In the genomic region with DNA sequence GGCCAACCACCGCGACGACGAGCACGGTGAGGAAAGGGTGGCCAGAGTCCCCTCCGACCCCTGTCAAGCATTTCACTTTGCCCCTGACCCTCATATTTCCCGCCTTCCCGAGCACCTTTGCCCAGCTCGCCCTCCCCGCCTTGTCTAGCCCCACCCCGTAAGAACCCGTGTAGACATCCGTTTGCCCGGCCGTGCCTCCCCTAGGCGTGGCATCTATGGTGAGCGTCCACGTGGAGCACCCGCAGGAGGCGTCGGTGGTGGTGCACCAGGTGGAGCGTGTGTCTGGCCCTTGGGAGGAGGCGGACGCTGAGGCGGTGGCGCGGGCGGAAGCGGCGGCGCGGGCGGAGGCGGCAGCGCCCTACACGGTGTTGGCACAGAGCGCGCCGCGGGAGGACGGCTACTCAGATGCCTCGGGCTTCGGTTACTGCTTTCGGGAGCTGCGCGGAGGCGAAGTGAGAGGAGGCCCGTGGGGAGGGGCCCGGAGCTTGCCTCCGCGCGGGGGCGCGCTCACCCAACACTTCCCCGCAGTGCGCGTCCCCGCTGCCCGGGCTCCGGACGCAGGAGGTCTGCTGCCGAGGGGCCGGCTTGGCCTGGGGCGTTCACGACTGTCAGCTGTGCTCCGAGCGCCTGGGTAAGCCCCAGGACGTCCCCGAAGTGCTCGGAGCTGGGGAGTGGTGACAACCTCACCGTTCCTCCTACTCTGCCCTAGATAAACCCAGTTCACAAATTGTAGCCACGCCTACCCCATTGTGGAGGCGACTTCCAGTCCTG, we compare ENCODE assay signal across 8 cellular contexts. TPM values are rescaled to one million over a fixed set of nuclear protein-coding genes. Genes with fewer than 3 reads are reported as not detected.
DNase-seq lines count a peak whose midpoint lies in the region; ATAC-seq lines count a peak whose summit lies in the region.

No MANE protein-coding gene starts in this region.

- intact Hi-C loops in activated CD4-positive, alpha-beta memory T cell treated with anti-CD3 and anti-CD28 coated beads for 36 hours (cut with micrococcal nuclease): loop anchor here (1.0 to 2.0 kb wide), 5 partner anchors 10 to 161 kb away; a partner anchor contains a TSS

- H3K36me3 ChIP-seq in HAP-1 (replicated peaks) (no peaks in the 10 kb centered on the region; the same call in 1 of the 2 replicates), mesodermal cell (ENCODE audit: control insufficient read depth, insufficient read depth, low read length) (no peaks in the 10 kb centered on the region)
- H3K36me3 ChIP-seq in effector memory CD4-positive, alpha-beta T cell (ENCODE audit: control insufficient read depth, insufficient read depth, low read length): no peaks in the 10 kb centered on the region

- H3K4me3 ChIP-seq in HAP-1 (peak overlapping the region; percentile 19), mesodermal cell (ENCODE audit: extremely low read depth, insufficient read depth, low read length, poor library complexity, severe bottlenecking) (peak overlapping the region; percentile 36)
- H3K4me3 ChIP-seq in effector memory CD4-positive, alpha-beta T cell (ENCODE audit: insufficient read depth, low read depth, low read length, poor library complexity, severe bottlenecking): peak overlapping the region; percentile 56

- H3K9me3 ChIP-seq in HAP-1 (no peaks in the 10 kb centered on the region), mesodermal cell (ENCODE audit: control insufficient read depth, low read length) (no peaks in the 10 kb centered on the region)
- H3K9me3 ChIP-seq in effector memory CD4-positive, alpha-beta T cell (ENCODE audit: control insufficient read depth, low read length): no peaks in the 10 kb centered on the region

- peak overlapping the region; percentile 81 for H3K4me3 Mint-ChIP-seq in activated CD4-positive, alpha-beta memory T cell treated with anti-CD3 and anti-CD28 coated beads for 36 hours

- peaks cover 45% of the 10 kb centered on the region for H3K4me1 ChIP-seq in HAP-1
- H3K4me1 ChIP-seq in effector memory CD4-positive, alpha-beta T cell (ENCODE audit: control insufficient read depth, insufficient read depth, low read length, poor library complexity, severe bottlenecking): peaks cover 67% of the 10 kb centered on the region
- peaks cover 22% of the 10 kb centered on the region for H3K4me1 ChIP-seq in mesodermal cell (ENCODE audit: control insufficient read depth, insufficient read depth, low read length, poor library complexity, severe bottlenecking)

- peak overlapping the region; percentile 76 for H3K27ac ChIP-seq in effector memory CD4-positive, alpha-beta T cell (ENCODE audit: insufficient read depth, low read length, poor library complexity, severe bottlenecking)
- H3K27ac ChIP-seq in mesodermal cell (ENCODE audit: low read depth, low read length, severe bottlenecking): peak overlapping the region; percentile 10

- CTCF ChIA-PET in activated CD4-positive, alpha-beta memory T cell treated with anti-CD3 and anti-CD28 coated beads for 36 hours (lab: Charles Lee): interaction anchor here (0.6 to 3.1 kb wide), 7 partner anchors 10 to 185 kb away, joined by 3 to 29 read pairs (median 5); no protein-coding TSS in a partner anchor

- POLR2A ChIA-PET in activated CD4-positive, alpha-beta memory T cell treated with anti-CD3 and anti-CD28 coated beads for 36 hours (lab: Charles Lee): interaction anchor here (0.5 to 4.4 kb wide), 5 partner anchors 9 to 940 kb away, joined by 3 to 27 read pairs (median 3); a partner anchor contains a TSS

- no peaks in the 10 kb centered on the region for H3K27me3 ChIP-seq in HAP-1 (ENCODE audit: low read depth)
- H3K27me3 ChIP-seq in effector memory CD4-positive, alpha-beta T cell (replicated peaks; ENCODE audit: control insufficient read depth, insufficient read depth, low read length, poor library complexity, severe bottlenecking): peaks cover 13% of the 10 kb centered on the region

- H3K4me1 Mint-ChIP-seq in activated CD4-positive, alpha-beta memory T cell treated with anti-CD3 and anti-CD28 coated beads for 36 hours (ENCODE audit: low read depth): peaks cover 68% of the 10 kb centered on the region

- H3K9me3 Mint-ChIP-seq in activated CD4-positive, alpha-beta memory T cell treated with anti-CD3 and anti-CD28 coated beads for 36 hours: no peaks in the 10 kb centered on the region

- no peaks in the 10 kb centered on the region for H3K36me3 Mint-ChIP-seq in activated CD4-positive, alpha-beta memory T cell treated with anti-CD3 and anti-CD28 coated beads for 36 hours

- 1 to 2% methylated on average over 41 to 64 of the region's 73 CpGs for WGBS in mesodermal cell (ENCODE audit: insufficient coverage in 2 of 2), 2 experiments

- in situ Hi-C loops in HAP-1 (cut with MboI; ENCODE audit: low sequenced_read_pairs): no loop called here

- peak overlapping the region; percentile 90 for H3K27ac Mint-ChIP-seq in activated CD4-positive, alpha-beta memory T cell treated with anti-CD3 and anti-CD28 coated beads for 36 hours

- no peak for ATAC-seq in HG03442 (IDR thresholded peaks at IDR 0.05; ENCODE audit: unreplicated experiment)

- peak; percentile 69 for DNase-seq in COR-L47 (lab: John Stamatoyannopoulos, UW)
- peak in 1 of 2 experiments; percentile 76 for DNase-seq in HAP-1 (ENCODE audit: low spot score in 2 of 2)
- DNase-seq in NCI-H69 (lab: John Stamatoyannopoulos, UW): peak; percentile 93
- peak; percentile 89 for DNase-seq in activated CD4-positive, alpha-beta memory T cell treated with anti-CD3 and anti-CD28 coated beads for 36 hours
- peak; percentile 81 to 85 (median 84) for DNase-seq in effector memory CD4-positive, alpha-beta T cell
- DNase-seq in stimulated activated CD8-positive, alpha-beta memory T cell treated with anti-CD3 and anti-CD28 coated beads, Interleukin-4, amount 100 ng/mL, for 48 hours: peak; percentile 81

- H3K27me3 Mint-ChIP-seq in activated CD4-positive, alpha-beta memory T cell treated with anti-CD3 and anti-CD28 coated beads for 36 hours: peaks cover 9% of the 10 kb centered on the region

RNA-seq across cellular contexts. Expression of a gene that starts 4.2 kb away (rescaled TPM):
- total RNA-seq in activated CD4-positive, alpha-beta memory T cell treated with anti-CD3 and anti-CD28 coated beads for 36 hours: 100 to 1,000 TPM; 178 to 182 TPM
- 141 TPM for polyA plus RNA-seq in mesodermal cell (2013, experiment 1 of 2)
- 112 TPM for polyA plus RNA-seq in mesodermal cell (2013, experiment 2 of 2)

RNA-seq across cellular contexts. Expression of a gene that starts 28.7 kb away (rescaled TPM):
- total RNA-seq in activated CD4-positive, alpha-beta memory T cell treated with anti-CD3 and anti-CD28 coated beads for 36 hours: 100 to 1,000 TPM; 112 to 126 TPM
- polyA plus RNA-seq in mesodermal cell (2013, experiment 1 of 2): 92.0 TPM
- polyA plus RNA-seq in mesodermal cell (2013, experiment 2 of 2): 81.3 TPM
